Comparison of ENCODE assay signal across 27 cellular contexts in the genomic region with DNA sequence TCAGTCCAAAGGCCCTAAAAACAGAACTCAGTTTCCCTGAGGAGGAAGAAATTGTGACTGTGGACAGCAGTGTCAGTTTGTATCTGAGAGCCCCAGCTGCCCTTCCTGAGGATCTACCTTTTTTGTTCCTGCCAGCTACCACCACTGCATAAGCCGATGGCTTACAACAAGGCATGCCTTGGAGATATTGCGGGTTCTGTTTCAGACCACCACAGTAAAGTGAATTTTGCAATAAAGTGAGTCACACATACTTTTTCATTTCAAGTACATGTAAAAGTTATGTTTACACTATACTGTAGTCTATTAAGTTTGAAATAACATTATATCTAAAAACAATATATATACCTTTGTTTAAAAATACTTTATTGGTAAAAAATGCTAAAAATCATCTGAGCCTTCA. TPM values are rescaled to one million over a fixed set of nuclear protein-coding genes. Genes with fewer than 3 reads are reported as not detected.
"Had no signal": no experiment of that assay in that cellular context is flagged by ENCODE, and none has a peak within 500 bp of the region (broad histone marks: within the 10 kb centered on the region; RNA-seq: fewer than 3 reads in every experiment).

No MANE protein-coding gene starts in this region.

- DNase-seq: activated CD4-positive, alpha-beta T cell treated with anti-CD3 and anti-CD28 coated beads for 1 hour; activated CD4-positive, alpha-beta T cell treated with anti-CD3 and anti-CD28 coated beads, Interleukin-2, amount 50 U/mL, for 1 hour; activated CD8-positive, alpha-beta T cell treated with anti-CD3 and anti-CD28 coated beads, Interleukin-2, amount 10 ng/mL, durations not matched to agents 7 days and 5 days; activated gamma-delta T cell treated with Interleukin-2 at 50 U/mL for 16 hours; brain microvascular endothelial cell; colonic mucosa; esophagus squamous epithelium; head of caudate nucleus; hypothalamus; islet precursor cell; left cardiac atrium; retina; spleen; stimulated activated CD4-positive, alpha-beta T cell treated with anti-CD3 and anti-CD28 coated beads, Interleukin-4, amount 100 ng/mL, for 1 hour; stimulated activated naive CD4-positive, alpha-beta T cell; upper lobe of right lung had no signal

- H3K27me3 Mint-ChIP-seq: activated naive CD4-positive, alpha-beta T cell treated with anti-CD3 and anti-CD28 coated beads, Interleukin-2, amount 50 U/mL, for 24 hours; central memory CD8-positive, alpha-beta T cell had no signal

- H3K36me3 Mint-ChIP-seq: activated naive CD4-positive, alpha-beta T cell treated with anti-CD3 and anti-CD28 coated beads, Interleukin-2, amount 50 U/mL, for 24 hours; natural killer cell treated with Interleukin-12 subunit alpha and Interleukin-12 subunit beta and Interleukin-15 and Interleukin-18, amount 100 ng/mL, for 72 hours had no signal

- H3K27ac Mint-ChIP-seq: activated CD8-positive, alpha-beta T cell treated with anti-CD3 and anti-CD28 coated beads, Interleukin-2, amount 10 ng/mL, durations not matched to agents 7 days and 5 days; activated naive CD4-positive, alpha-beta T cell treated with anti-CD3 and anti-CD28 coated beads, Interleukin-2, amount 50 U/mL, for 24 hours; natural killer cell treated with Interleukin-12 subunit alpha and Interleukin-12 subunit beta and Interleukin-15 and Interleukin-18, amount 100 ng/mL, for 72 hours; progenitor cell of endocrine pancreas had no signal

- H3K9me3 Mint-ChIP-seq: activated naive CD4-positive, alpha-beta T cell treated with anti-CD3 and anti-CD28 coated beads, Interleukin-2, amount 50 U/mL, for 24 hours; central memory CD8-positive, alpha-beta T cell; natural killer cell treated with Interleukin-12 subunit alpha and Interleukin-12 subunit beta and Interleukin-15 and Interleukin-18, amount 100 ng/mL, for 72 hours had no signal

- H3K4me1 Mint-ChIP-seq: activated naive CD4-positive, alpha-beta T cell treated with anti-CD3 and anti-CD28 coated beads, Interleukin-2, amount 50 U/mL, for 24 hours; central memory CD8-positive, alpha-beta T cell had no signal

- H3K4me3 Mint-ChIP-seq: activated CD8-positive, alpha-beta T cell treated with anti-CD3 and anti-CD28 coated beads, Interleukin-2, amount 10 ng/mL, durations not matched to agents 7 days and 5 days; activated naive CD4-positive, alpha-beta T cell treated with anti-CD3 and anti-CD28 coated beads, Interleukin-2, amount 50 U/mL, for 24 hours; central memory CD8-positive, alpha-beta T cell; natural killer cell treated with Interleukin-12 subunit alpha and Interleukin-12 subunit beta and Interleukin-15 and Interleukin-18, amount 100 ng/mL, for 72 hours had no signal

- H3K4me3 ChIP-seq: ascending aorta, colonic mucosa, esophagus squamous epithelium, gastroesophageal sphincter, spleen, thoracic aorta, upper lobe of right lung had no signal

RNA-seq across cellular contexts. Expression of a gene that starts 41.5 kb away (rescaled TPM):
- total RNA-seq: activated CD8-positive, alpha-beta T cell treated with anti-CD3 and anti-CD28 coated beads, Interleukin-2, amount 10 ng/mL, durations not matched to agents 7 days and 5 days; ascending aorta; colonic mucosa; esophagus squamous epithelium; gastroesophageal sphincter; left cardiac atrium; liver; natural killer cell treated with Interleukin-12 subunit alpha and Interleukin-12 subunit beta and Interleukin-15 and Interleukin-18, amount 100 ng/mL, for 72 hours; osteocyte; progenitor cell of endocrine pancreas; spleen; T-helper 2 cell treated with Interferon-gamma antibody and Interleukin-4, amounts not matched to agents 100 ng/mL and 5 ng/mL, for 36 hours; thoracic aorta; upper lobe of right lung had no signal
- polyA plus RNA-seq: adipose tissue, liver, spleen had no signal

RNA-seq across cellular contexts. Expression of a gene that starts 41.6 kb away (rescaled TPM):
- total RNA-seq: activated CD8-positive, alpha-beta T cell treated with anti-CD3 and anti-CD28 coated beads, Interleukin-2, amount 10 ng/mL, durations not matched to agents 7 days and 5 days; ascending aorta; colonic mucosa; esophagus squamous epithelium; gastroesophageal sphincter; left cardiac atrium; liver; natural killer cell treated with Interleukin-12 subunit alpha and Interleukin-12 subunit beta and Interleukin-15 and Interleukin-18, amount 100 ng/mL, for 72 hours; osteocyte; progenitor cell of endocrine pancreas; spleen; T-helper 2 cell treated with Interferon-gamma antibody and Interleukin-4, amounts not matched to agents 100 ng/mL and 5 ng/mL, for 36 hours; thoracic aorta; upper lobe of right lung had no signal
- polyA plus RNA-seq: adipose tissue, liver, spleen had no signal
